Comparison of ENCODE assay signal across 9 cellular contexts in the genomic region with DNA sequence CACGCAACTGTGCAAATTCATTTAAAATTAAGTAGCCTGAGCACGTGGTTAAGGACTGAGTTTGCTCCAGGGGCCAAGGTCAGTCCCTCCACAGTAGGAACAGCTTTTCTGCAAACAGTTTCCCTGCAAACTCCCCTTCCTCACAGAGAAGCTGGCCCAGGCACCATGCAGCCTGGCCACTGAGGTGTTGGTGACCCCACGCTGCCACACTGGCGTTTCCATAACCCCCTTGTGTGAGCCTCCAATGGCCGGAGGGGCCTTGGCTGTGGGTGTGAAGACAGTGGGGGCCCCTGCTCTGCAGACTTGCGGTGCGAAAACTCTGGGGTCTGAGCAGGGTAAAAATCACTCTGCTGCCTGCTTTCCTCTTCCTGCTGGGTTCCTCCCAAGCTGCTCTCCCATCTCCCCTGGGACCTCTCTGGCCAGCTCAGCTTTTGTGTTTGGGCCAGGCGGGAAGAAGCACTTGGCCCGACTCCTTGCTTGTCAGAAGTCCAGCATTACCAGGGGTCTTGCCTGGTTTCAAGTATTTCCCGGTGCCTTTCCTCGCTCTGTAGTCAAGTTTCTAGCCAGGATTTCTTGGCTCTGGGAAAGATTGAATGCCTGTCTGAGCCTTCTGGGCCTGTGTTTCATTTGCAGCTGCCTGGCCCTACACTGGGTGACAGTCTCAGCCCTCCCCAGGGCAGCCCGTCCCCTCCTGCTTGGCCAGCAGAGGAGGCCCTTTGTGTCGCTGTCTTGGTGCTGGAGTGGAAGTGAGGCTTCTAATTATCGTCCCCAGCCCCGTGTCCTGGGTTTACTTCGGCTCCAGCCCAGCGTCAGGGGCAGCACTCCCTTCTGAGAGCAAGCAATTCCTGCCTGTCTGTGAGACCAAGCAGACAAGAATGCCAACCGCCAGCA.
DNase-seq lines count a peak whose midpoint lies in the region; ATAC-seq and TF ChIP-seq lines count a peak whose summit lies in the region.
"Had no signal": no experiment of that assay in that cellular context is flagged by ENCODE, and none has a peak within 500 bp of the region (broad histone marks: within the 10 kb centered on the region; RNA-seq: fewer than 3 reads in every experiment).

No MANE protein-coding gene starts in this region.

- no peak for TF ChIP-seq POLR2A in tibial nerve (IDR thresholded peaks at IDR 0.05)

- intact Hi-C loops in colonic mucosa (cut with DNase I): no loop called here

- TF ChIP-seq CTCF in colonic mucosa (IDR thresholded peaks at IDR 0.05) (no peak), tibial nerve (IDR thresholded peaks at IDR 0.05) (no peak)

- no peak for ATAC-seq in T-helper 17 cell

- peak overlapping the region in 1 of 2 donors; percentile 13 for H3K9ac ChIP-seq in colonic mucosa (ENCODE audit: low read depth in 2 of 2, low read length in 2 of 2)

- H3K4me1 ChIP-seq in colonic mucosa: peaks cover 8% of the 10 kb centered on the region
- H3K4me1 ChIP-seq in tibial nerve: peaks cover 8 to 50% (median 39%) of the 10 kb centered on the region in 4 donors

- WGBS in tibial nerve, 2 donors: 22 to 31% methylated on average over 18 of the region's 18 CpGs

- H3K4me1 Mint-ChIP-seq in T-helper 17 cell: peaks cover 6% of the 10 kb centered on the region

- H3K27me3 Mint-ChIP-seq in T-helper 17 cell: peaks cover 32% of the 10 kb centered on the region

- no peaks in the 10 kb centered on the region for H3K9me3 ChIP-seq in colonic mucosa
- H3K9me3 ChIP-seq in tibial nerve: no peaks in the 10 kb centered on the region
- no peaks in the 10 kb centered on the region for H3K9me3 ChIP-seq in T-helper 17 cell (ENCODE audit: control insufficient read depth, low read length, poor library complexity, severe bottlenecking)

- no peak for TF ChIP-seq EP300 in tibial nerve (IDR thresholded peaks at IDR 0.05)

- no peak overlapping the region for H3K4me3 Mint-ChIP-seq in T-helper 17 cell

- no peaks in the 10 kb centered on the region for H3K36me3 ChIP-seq in colonic mucosa
- no peaks in the 10 kb centered on the region for H3K36me3 ChIP-seq in tibial nerve

- H3K27ac Mint-ChIP-seq in T-helper 17 cell: no peak overlapping the region
- H3K27ac Mint-ChIP-seq: activated naive CD4-positive, alpha-beta T cell treated with anti-CD3 and anti-CD28 coated beads, Interleukin-2, amount 50 U/mL, for 24 hours had no signal

- H3K4me3 ChIP-seq in colonic mucosa (no peak overlapping the region), tibial nerve (peak overlapping the region in 1 of 4 donors; percentile 3)

- peak overlapping the region; percentile 95 for H3K27ac ChIP-seq in colonic mucosa
- H3K27ac ChIP-seq in tibial nerve: peak overlapping the region; percentile 88 to 97 (median 94)

- DNase-seq in DMS79 treated with DMSO at 0.1 percent for 48 hours (lab: John Stamatoyannopoulos, UW) (peak; percentile 53), DMS79 (lab: John Stamatoyannopoulos, UW) (no peak), colonic mucosa (peak; percentile 44), mesenteric fat pad (ENCODE audit: low spot score) (peak; percentile 85), tibial nerve (ENCODE audit: low spot score in 2 of 2) (peak in 1 of 2 donors; percentile 39), NCI-H1436 (lab: John Stamatoyannopoulos, UW) (no peak), T-helper 17 cell (no peak)
- DNase-seq in stimulated activated CD4-positive, alpha-beta T cell treated with anti-CD3 and anti-CD28 coated beads, Interleukin-4, amount 100 ng/mL, for 4 hours: no peak

- H3K27me3 ChIP-seq in colonic mucosa (no peaks in the 10 kb centered on the region), tibial nerve (no peaks in the 10 kb centered on the region)

- peaks cover 2% of the 10 kb centered on the region for H3K36me3 Mint-ChIP-seq in T-helper 17 cell (ENCODE audit: low read depth)
- H3K36me3 Mint-ChIP-seq: activated naive CD4-positive, alpha-beta T cell treated with anti-CD3 and anti-CD28 coated beads, Interleukin-2, amount 50 U/mL, for 24 hours had no signal

Comparison
In these comparisons a context has a peak if more than half of its experiments do, and no peak if none do; other contexts are left out.
1. DNase-seq: peak in DMS79 treated with DMSO at 0.1 percent for 48 hours (single experiment), colonic mucosa (single experiment) and mesenteric fat pad (single experiment); none in DMS79 (single experiment), NCI-H1436 (single experiment), stimulated activated CD4-positive, alpha-beta T cell treated with anti-CD3 and anti-CD28 coated beads, Interleukin-4, amount 100 ng/mL, for 4 hours (0 of 2) and T-helper 17 cell (0 of 3).